In the genomic region with DNA sequence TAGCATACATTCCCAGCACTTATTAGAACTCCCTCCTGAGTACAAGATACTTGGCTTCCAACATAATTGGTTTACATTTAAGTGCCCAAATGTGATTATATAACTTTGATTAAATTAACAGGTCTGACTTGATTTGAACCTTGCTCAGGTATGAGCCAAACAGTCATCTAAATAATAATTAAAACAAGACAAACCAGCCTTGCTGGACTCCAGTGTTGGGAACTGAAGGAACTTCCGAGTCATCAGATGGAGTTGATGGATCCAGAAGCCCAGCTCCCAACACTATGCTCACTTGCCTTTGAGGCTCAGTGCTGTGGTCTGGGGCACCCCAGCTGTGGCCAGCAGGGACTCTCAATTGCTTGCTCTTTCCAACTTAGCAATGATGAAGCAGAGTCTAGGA, we compare ENCODE assay signal across 22 cellular contexts.
"Had no signal": no experiment of that assay in that cellular context is flagged by ENCODE, and none has a peak within 500 bp of the region (broad histone marks: within the 10 kb centered on the region; RNA-seq: fewer than 3 reads in every experiment).

No MANE protein-coding gene starts in this region.

- H3K27ac Mint-ChIP-seq: activated CD8-positive, alpha-beta T cell treated with anti-CD3 and anti-CD28 coated beads for 36 hours; activated naive CD4-positive, alpha-beta T cell treated with anti-CD3 and anti-CD28 coated beads, Interleukin-2, amount 10 ng/mL, durations not matched to agents 7 days and 5 days; activated naive CD8-positive, alpha-beta T cell treated with anti-CD3 and anti-CD28 coated beads for 36 hours; activated T-cell treated with anti-CD3 and anti-CD28 coated beads, Interleukin-2, amount 50 U/mL, for 72 hours; activated T-helper 2 cell treated with anti-CD3 and anti-CD28 coated beads, Interferon-gamma antibody, Interleukin-2, Interleukin-4, amounts not matched to agents 10 μg/mL and 5 μg/mL and 100 μg/mL, durations not matched to agents 14 hours and 24 hours and 36 hours; T-helper 1 cell treated with Interleukin-12 subunit alpha and Interleukin-12 subunit beta and Interleukin-4 antibody, amounts not matched to agents 30 μg/mL and 1 μg/mL, for 36 hours had no signal

- H3K27me3 ChIP-seq: Peyer's patch, SJCRH30 had no signal

- H3K4me2 ChIP-seq: KMS-11 had no signal

- ATAC-seq: activated CD4-positive, CD25-positive, alpha-beta regulatory T cell treated with anti-CD3 and anti-CD28 coated beads, Interleukin-2, amount 50 U/mL, for 24 hours; activated CD8-positive, alpha-beta T cell treated with anti-CD3 and anti-CD28 coated beads for 36 hours; activated T-cell treated with anti-CD3 and anti-CD28 coated beads, Interleukin-2, amount 50 U/mL, for 72 hours had no signal

- H3K9me3 Mint-ChIP-seq: activated T-cell treated with anti-CD3 and anti-CD28 coated beads, Interleukin-2, amount 50 U/mL, for 72 hours had no signal

- H3K4me3 ChIP-seq: Peyer's patch, SJCRH30 had no signal

- H3K9ac ChIP-seq: KMS-11 had no signal

- H3K27ac ChIP-seq: KMS-11, RWPE1, SJCRH30 had no signal

- H3K4me3 Mint-ChIP-seq: activated CD8-positive, alpha-beta T cell treated with anti-CD3 and anti-CD28 coated beads for 36 hours; activated naive CD4-positive, alpha-beta T cell treated with anti-CD3 and anti-CD28 coated beads, Interleukin-2, amount 10 ng/mL, durations not matched to agents 7 days and 5 days; activated naive CD8-positive, alpha-beta T cell treated with anti-CD3 and anti-CD28 coated beads for 36 hours; activated T-cell treated with anti-CD3 and anti-CD28 coated beads, Interleukin-2, amount 50 U/mL, for 72 hours; T-helper 1 cell treated with Interleukin-12 subunit alpha and Interleukin-12 subunit beta and Interleukin-4 antibody, amounts not matched to agents 30 μg/mL and 1 μg/mL, for 36 hours had no signal

- H3K9me3 ChIP-seq: Peyer's patch, SJCRH30 had no signal

- H3K36me3 Mint-ChIP-seq: activated naive CD4-positive, alpha-beta T cell treated with anti-CD3 and anti-CD28 coated beads, Interleukin-2, amount 10 ng/mL, durations not matched to agents 7 days and 5 days had no signal

- H3K36me3 ChIP-seq: Peyer's patch, SJCRH30 had no signal

- H3K4me1 ChIP-seq: Peyer's patch, SJCRH30 had no signal

- H3K27me3 Mint-ChIP-seq: activated CD8-positive, alpha-beta T cell treated with anti-CD3 and anti-CD28 coated beads for 36 hours; activated naive CD8-positive, alpha-beta T cell treated with anti-CD3 and anti-CD28 coated beads for 36 hours had no signal

- DNase-seq: activated CD4-positive, alpha-beta T cell treated with anti-CD3 and anti-CD28 coated beads for 4 hours; activated CD8-positive, alpha-beta memory T cell treated with anti-CD3 and anti-CD28 coated beads, Interleukin-2, amount 50 U/mL, for 4 hours; activated CD8-positive, alpha-beta T cell treated with anti-CD3 and anti-CD28 coated beads for 36 hours; activated gamma-delta T cell treated with Interleukin-2 at 50 U/mL for 16 hours; activated naive CD4-positive, alpha-beta T cell treated with anti-CD3 and anti-CD28 coated beads, Interleukin-2, amount 10 ng/mL, durations not matched to agents 7 days and 5 days; activated naive CD8-positive, alpha-beta T cell treated with anti-CD3 and anti-CD28 coated beads for 36 hours; activated T-cell treated with anti-CD3 and anti-CD28 coated beads, Interleukin-2, amount 50 U/mL, for 72 hours; caudate nucleus; NCI-H1092 treated with DMSO at 0.1 percent for 48 hours; NCI-H1417 treated with DMSO at 0.1 percent for 48 hours; NCI-H1694 treated with DMSO at 0.1 percent for 48 hours; NCI-H2029 treated with DMSO at 0.1 percent for 48 hours; NCI-H510A treated with DMSO at 0.1 percent for 48 hours; NCI-H748 treated with DMSO at 0.1 percent for 48 hours; Right ventricle myocardium superior; SJCRH30 had no signal

- H3K4me1 Mint-ChIP-seq: activated naive CD4-positive, alpha-beta T cell treated with anti-CD3 and anti-CD28 coated beads, Interleukin-2, amount 10 ng/mL, durations not matched to agents 7 days and 5 days; activated naive CD8-positive, alpha-beta T cell treated with anti-CD3 and anti-CD28 coated beads for 36 hours had no signal
